Comparison of ENCODE assay signal across 25 cellular contexts in genomic region chr12:62170241-62170640, GRCh38.
"Had no signal": no experiment of that assay in that cellular context is flagged by ENCODE, and none has a peak within 500 bp of the region (broad histone marks: within the 10 kb centered on the region; RNA-seq: fewer than 3 reads in every experiment).

No MANE protein-coding gene starts in this region.

- H3K27me3 ChIP-seq: colonic mucosa, dorsolateral prefrontal cortex, esophagus muscularis mucosa, esophagus squamous epithelium, gastrocnemius medialis, gastroesophageal sphincter, heart left ventricle, heart right ventricle had no signal

- H3K9me3 ChIP-seq: colonic mucosa, esophagus squamous epithelium, gastrocnemius medialis, gastroesophageal sphincter, heart left ventricle, heart right ventricle had no signal

- H3K4me1 ChIP-seq: colonic mucosa, esophagus muscularis mucosa, esophagus squamous epithelium, foreskin keratinocyte, gastrocnemius medialis, gastroesophageal sphincter, heart left ventricle, heart right ventricle had no signal

- H3K27me3 Mint-ChIP-seq: dendritic cell treated with granulocyte-macrophage colony-stimulating factor and Interleukin-4, amounts not matched to agents 40 ng/mL and 50 ng/mL, for 4 days had no signal

- H3K4me1 Mint-ChIP-seq: endodermal cell had no signal

- H3K4me3 ChIP-seq: colonic mucosa, coronary artery, dorsolateral prefrontal cortex, esophagus muscularis mucosa, esophagus squamous epithelium, gastrocnemius medialis, gastroesophageal sphincter, heart left ventricle, heart right ventricle had no signal

- H3K9me3 Mint-ChIP-seq: dendritic cell treated with granulocyte-macrophage colony-stimulating factor and Interleukin-4, amounts not matched to agents 40 ng/mL and 50 ng/mL, for 4 days; endodermal cell had no signal

- H3K4me3 Mint-ChIP-seq: dendritic cell treated with granulocyte-macrophage colony-stimulating factor and Interleukin-4, amounts not matched to agents 40 ng/mL and 50 ng/mL, for 4 days; effector memory CD8-positive, alpha-beta T cell; endodermal cell had no signal

- H3K36me3 ChIP-seq: colonic mucosa, esophagus muscularis mucosa, esophagus squamous epithelium, gastrocnemius medialis, gastroesophageal sphincter, heart left ventricle, heart right ventricle had no signal

- ATAC-seq: effector memory CD8-positive, alpha-beta T cell; esophagus mucosa; foreskin keratinocyte; gastrocnemius medialis; gastroesophageal sphincter; heart left ventricle; heart right ventricle had no signal

- DNase-seq: colonic mucosa; cortex of kidney; dermis blood vessel endothelial cell; dorsolateral prefrontal cortex; effector CD4-positive, alpha-beta T cell; effector CD8-positive, alpha-beta T cell; effector memory CD4-positive, alpha-beta T cell; effector memory CD8-positive, alpha-beta T cell; endodermal cell; erythroblast; esophagus squamous epithelium; foreskin fibroblast; foreskin keratinocyte; foreskin melanocyte; gastrocnemius medialis; glutamatergic neuron; head of caudate nucleus; heart left ventricle; heart right ventricle had no signal

- H3K27ac Mint-ChIP-seq: dendritic cell treated with granulocyte-macrophage colony-stimulating factor and Interleukin-4, amounts not matched to agents 40 ng/mL and 50 ng/mL, for 4 days; effector memory CD8-positive, alpha-beta T cell; endodermal cell had no signal

- H3K27ac ChIP-seq: colonic mucosa, coronary artery, dorsolateral prefrontal cortex, epithelial cell of prostate, esophagus muscularis mucosa, esophagus squamous epithelium, foreskin keratinocyte, gastrocnemius medialis, gastroesophageal sphincter, heart left ventricle, heart right ventricle had no signal
